ENCODE assay signal across 12 cellular contexts in the genomic region with DNA sequence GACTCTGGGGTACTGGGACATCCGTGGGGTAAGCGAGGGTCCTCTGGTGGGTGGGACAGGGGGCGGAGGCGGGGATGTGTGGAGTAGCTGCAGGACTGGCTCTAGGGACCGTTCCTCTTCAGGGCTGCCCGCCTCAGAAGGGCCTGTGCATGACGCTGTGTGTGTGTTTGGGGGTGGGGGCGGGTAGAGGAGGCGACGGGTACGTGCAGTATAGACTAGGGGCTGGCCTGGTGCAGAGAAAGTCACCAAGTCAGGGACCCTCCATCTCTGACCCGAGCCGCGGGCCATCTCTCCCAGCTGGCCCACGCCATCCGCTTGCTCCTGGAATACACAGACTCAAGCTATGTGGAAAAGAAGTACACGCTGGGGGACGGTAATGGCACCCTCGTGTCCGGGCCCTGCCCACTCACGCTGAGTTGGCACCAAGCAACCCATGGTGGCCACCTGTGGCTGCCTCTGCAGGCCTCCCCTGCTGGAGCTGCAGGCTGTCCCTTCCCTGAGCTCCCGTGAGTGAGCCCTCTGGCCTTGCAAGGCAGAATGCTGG. TPM values are rescaled to one million over a fixed set of nuclear protein-coding genes. Genes with fewer than 3 reads are reported as not detected.
DNase-seq lines count a peak whose midpoint lies in the region; ATAC-seq, FAIRE-seq and TF ChIP-seq lines count a peak whose summit lies in the region.
"Had no signal": no experiment of that assay in that cellular context is flagged by ENCODE, and none has a peak within 500 bp of the region (broad histone marks: within the 10 kb centered on the region; RNA-seq: fewer than 3 reads in every experiment).

No MANE protein-coding gene starts in this region.

- 0 out of 2 replicates have a peak overlapping the region, but pooled peaks have one; percentile 25 for H3K4me2 ChIP-seq in GM12878 (ENCODE audit: control insufficient read depth, insufficient read depth)

- FAIRE-seq in GM12878 (lab: Jason Lieb, UNC): no peak

- in situ Hi-C loops in GM12878 (cut with MboI): no loop called here

- peaks cover 3 to 13% (median 11%) of the 10 kb centered on the region in 3 donors for H3K27me3 Mint-ChIP-seq in CD14-positive monocyte (ENCODE audit: low read depth in 3 of 3)

- no peak for ATAC-seq in GM12878
- ATAC-seq in HG03139 (IDR thresholded peaks at IDR 0.05; ENCODE audit: unreplicated experiment): no peak

- peak overlapping the region; percentile 56 to 68 for H3K4me3 Mint-ChIP-seq in CD14-positive monocyte
- H3K4me3 Mint-ChIP-seq: nephron progenitor cell had no signal

- H3K4me3 ChIP-seq in GM12878 (no peak overlapping the region), iPS-15b (ENCODE audit: low read depth, low read length) (peak overlapping the region; percentile 26), skeletal muscle tissue (ENCODE audit: low read length in 3 of 3) (peak overlapping the region in 2 of 3 donors; percentile 22 to 38)

- peaks cover 15 to 31% (median 25%) of the 10 kb centered on the region in 7 donors for H3K9me3 Mint-ChIP-seq in CD14-positive monocyte

- SMC1A ChIA-PET in GM12878 (lab: Charles Lee; ENCODE audit: uncharacterized antibody, unreplicated experiment): no interaction called here

- no peak for TF ChIP-seq EP300 in GM12878 (IDR thresholded peaks at IDR 0.05; ENCODE audit: borderline replicate concordance in 1 of 2, control insufficient read depth in 1 of 2, low read depth in 2 of 2, low read length in 2 of 2)

- no peaks in the 10 kb centered on the region for H3K4me1 ChIP-seq in GM12878 (ENCODE audit: control insufficient read depth, insufficient read depth, low read length)
- no peaks in the 10 kb centered on the region for H3K4me1 ChIP-seq in iPS-15b (ENCODE audit: control insufficient read depth, insufficient read depth, low read length)
- H3K4me1 ChIP-seq in skeletal muscle tissue (ENCODE audit: control insufficient read depth in 3 of 3, insufficient read depth in 3 of 3, low read length in 3 of 3): no peaks in the 10 kb centered on the region

- H4K20me1 ChIP-seq in GM12878 (ENCODE audit: control insufficient read depth, insufficient read depth): no peaks in the 10 kb centered on the region

- no peak overlapping the region for H3K27ac ChIP-seq in GM12878 (ENCODE audit: control insufficient read depth, insufficient read depth)
- H3K27ac ChIP-seq in skeletal muscle tissue (ENCODE audit: low read depth, low read length): no peak overlapping the region

- CTCF ChIA-PET in GM12878 (lab: Yijun Ruan, JAX): no interaction called here

- POLR2A ChIA-PET in GM12878 (lab: Charles Lee): no interaction called here

- no peaks in the 10 kb centered on the region for H3K27me3 ChIP-seq in GM12878 (replicated peaks in 1 of 2; ENCODE audit: control insufficient read depth in 2 of 2, insufficient read depth in 2 of 2, low read length in 1 of 2)
- H3K27me3 ChIP-seq in iPS-15b (ENCODE audit: control insufficient read depth, insufficient read depth, low read length): no peaks in the 10 kb centered on the region
- no peaks in the 10 kb centered on the region for H3K27me3 ChIP-seq in skeletal muscle tissue (ENCODE audit: control insufficient read depth in 3 of 3, insufficient read depth in 3 of 3, low read length in 3 of 3)

- H2AFZ ChIP-seq in GM12878 (ENCODE audit: control insufficient read depth, low read depth, low read length): no peak overlapping the region

- no peak for TF ChIP-seq CTCF in CD14-positive monocyte (IDR thresholded peaks at IDR 0.05)
- TF ChIP-seq CTCF in GM12878 (IDR thresholded peaks at IDR 0.05 in 2 of 3, conservative IDR thresholded peaks at IDR 0.05 in 1 of 3; ENCODE audit: control insufficient read depth in 2 of 3, extremely low read depth in 1 of 3, insufficient read depth in 1 of 3, low read depth in 3 of 3, low read length in 3 of 3): no peak

- H3K9me3 ChIP-seq in GM12878 (replicated peaks; ENCODE audit: control insufficient read depth, insufficient read depth, low read length) (peaks cover 1% of the 10 kb centered on the region; the same call in 2 of the 3 replicates), iPS-15b (ENCODE audit: control insufficient read depth, insufficient read depth, low read length) (no peaks in the 10 kb centered on the region), skeletal muscle tissue (ENCODE audit: control insufficient read depth in 3 of 3, low read length in 3 of 3) (no peaks in the 10 kb centered on the region)

- no peaks in the 10 kb centered on the region for H3K79me2 ChIP-seq in GM12878 (ENCODE audit: control insufficient read depth, insufficient read depth, low read length)

- no peak for TF ChIP-seq RAD21 in GM12878 (IDR thresholded peaks at IDR 0.05; ENCODE audit: insufficient read depth, low read depth, low read length)

- DNase-seq in CD14-positive monocyte (ENCODE audit: low spot score) (no peak), GM12878 (ENCODE audit: low read depth, low spot score) (no peak), middle frontal gyrus (ENCODE audit: extremely low spot score, low spot score) (no peak), DMS53 (lab: John Stamatoyannopoulos, UW) (no peak)
- DNase-seq in stimulated activated CD4-positive, alpha-beta T cell treated with anti-CD3 and anti-CD28 coated beads, Interleukin-4, amount 100 ng/mL, for 24 hours: no peak
- DNase-seq: activated CD4-positive, alpha-beta T cell treated with anti-CD3 and anti-CD28 coated beads for 48 hours; nephron progenitor cell had no signal

- peaks cover 0 to 8% of the 10 kb centered on the region in 2 donors for H3K36me3 Mint-ChIP-seq in CD14-positive monocyte

- H3K4me1 Mint-ChIP-seq in CD14-positive monocyte: peaks cover 9% of the 10 kb centered on the region

- H3K36me3 ChIP-seq in GM12878 (ENCODE audit: control insufficient read depth in 2 of 2, insufficient read depth in 2 of 2, low read length in 1 of 2) (no peaks in the 10 kb centered on the region), iPS-15b (ENCODE audit: control insufficient read depth, insufficient read depth, low read length) (no peaks in the 10 kb centered on the region), skeletal muscle tissue (ENCODE audit: control insufficient read depth in 3 of 3, insufficient read depth in 3 of 3, low read length in 3 of 3) (no peaks in the 10 kb centered on the region)

- intact Hi-C loops in CD14-positive monocyte (cut with micrococcal nuclease) (no loop called here), GM12878 (cut with micrococcal nuclease; ENCODE audit: unreplicated experiment) (no loop called here)

- WGBS in GM12878 (ENCODE audit: insufficient coverage, insufficient replicate concordance, low lambda C conversion rate, missing lambda C conversion rate): 82% methylated on average over 14 of the region's 22 CpGs

- no peak for TF ChIP-seq POLR2A in GM12878 (IDR thresholded peaks at IDR 0.05; ENCODE audit: low read depth, low read length)

- H3K9ac ChIP-seq in GM12878 (ENCODE audit: control insufficient read depth, insufficient read depth, low read length) (no peak overlapping the region), iPS-15b (ENCODE audit: low read depth, low read length) (no peak overlapping the region), skeletal muscle tissue (ENCODE audit: low read depth in 1 of 3, low read length in 3 of 3) (peak overlapping the region in 1 of 3 donors; percentile 40)

- no peak overlapping the region for H3K27ac Mint-ChIP-seq in CD14-positive monocyte
- H3K27ac Mint-ChIP-seq: nephron progenitor cell had no signal

- no TSS peak for BruUV-seq in GM12878 (replicated peaks; lab: Mats Ljungman, UMichigan)

- RAD21 ChIA-PET in GM12878 (lab: Charles Lee; ENCODE audit: unreplicated experiment): no interaction called here

RNA-seq across cellular contexts. Expression of a gene that starts 0.3 kb away (rescaled TPM):
- not detected for polyA plus RNA-seq in CD14-positive monocyte
- 1.5 and 2.6 TPM in 2 replicates for total RNA-seq in GM12878 (2013; cell fraction: nucleolus; rRNA removed)
- total RNA-seq in GM12878 (2014; rRNA removed): 0.28 TPM in 1 of 2 replicates, not detected in the other
- 0.13 and 0.18 TPM in 2 replicates for total RNA-seq in GM12878 (2014; rRNA removed; fragmentation: Illumina TruSeq; extraction: Trizol)
- 0.26 and 0.40 TPM in 2 replicates for total RNA-seq in GM12878 (2021)
- 1.1 TPM for polyA plus RNA-seq in GM12878 (2011; ENCODE audit: low read depth)
- 0.10 and 0.23 TPM in 2 replicates for polyA plus RNA-seq in GM12878 (2011; rRNA removed)
- 0.09 and 0.15 TPM in 2 replicates for polyA plus RNA-seq in GM12878 (2011; cell fraction: cytosol; rRNA removed)
- polyA plus RNA-seq in GM12878 (2011; cell fraction: nucleus; rRNA removed): 0.16 and 0.28 TPM in 2 replicates
- 1.0 and 1.2 TPM in 2 replicates for polyA plus RNA-seq in GM12878 (2012)
- polyA plus RNA-seq in GM12878 (2014; fragmentation: Illumina TruSeq; extraction: Trizol): 0.34 and 0.92 TPM in 2 replicates
- under 1 TPM; 0.24 to 0.32 TPM for polyA plus RNA-seq in GM12878 (2014; fragmentation: Nextera tagmentation; extraction: Ambion mirVana)
- 0.19 and 0.27 TPM in 2 replicates for polyA plus RNA-seq in GM12878 (2014; rRNA removed)
- polyA plus RNA-seq in GM12878 (2016; fragmentation: Nextera tagmentation; extraction: Ambion mirVana): under 1 TPM in 1 of 2 experiments, not detected in 1; 0.37 TPM
- polyA minus RNA-seq in GM12878 (2011; rRNA and poly(A)+ RNA removed): 0.15 and 0.36 TPM in 2 replicates
- polyA minus RNA-seq in GM12878 (2011; cell fraction: cytosol; rRNA and poly(A)+ RNA removed): not detected in 2 replicates
- 0.24 and 1.2 TPM in 2 replicates for polyA minus RNA-seq in GM12878 (2011; cell fraction: nucleus; rRNA and poly(A)+ RNA removed)
- total RNA-seq in skeletal muscle tissue: 11.5 TPM
- total RNA-seq: HT-29 had no signal

RNA-seq across cellular contexts. Expression of a gene that starts 24.8 kb away (rescaled TPM):
- polyA plus RNA-seq in CD14-positive monocyte: 10 to 100 TPM; 13.5 to 27.7 TPM
- 18.1 and 24.5 TPM in 2 replicates for total RNA-seq in GM12878 (2013; cell fraction: nucleolus; rRNA removed)
- total RNA-seq in GM12878 (2014; rRNA removed): 16.0 and 16.6 TPM in 2 replicates
- total RNA-seq in GM12878 (2014; rRNA removed; fragmentation: Illumina TruSeq; extraction: Trizol): 21.3 and 21.4 TPM in 2 replicates
- total RNA-seq in GM12878 (2021): 32.4 and 33.5 TPM in 2 replicates
- polyA plus RNA-seq in GM12878 (2011; ENCODE audit: low read depth): 45.6 TPM
- 21.0 and 38.6 TPM in 2 replicates for polyA plus RNA-seq in GM12878 (2011; rRNA removed)
- 55.3 and 58.1 TPM in 2 replicates for polyA plus RNA-seq in GM12878 (2011; cell fraction: cytosol; rRNA removed)
- 23.7 and 32.3 TPM in 2 replicates for polyA plus RNA-seq in GM12878 (2011; cell fraction: nucleus; rRNA removed)
- polyA plus RNA-seq in GM12878 (2012): 45.2 and 55.4 TPM in 2 replicates
- 40.9 and 60.1 TPM in 2 replicates for polyA plus RNA-seq in GM12878 (2014; fragmentation: Illumina TruSeq; extraction: Trizol)
- polyA plus RNA-seq in GM12878 (2014; fragmentation: Nextera tagmentation; extraction: Ambion mirVana): 10 to 100 TPM; 66.7 to 75.6 TPM
- 36.6 and 39.1 TPM in 2 replicates for polyA plus RNA-seq in GM12878 (2014; rRNA removed)
- 10 to 100 TPM; 54.1 to 56.6 TPM for polyA plus RNA-seq in GM12878 (2016; fragmentation: Nextera tagmentation; extraction: Ambion mirVana)
- polyA minus RNA-seq in GM12878 (2011; rRNA and poly(A)+ RNA removed): 27.6 and 38.4 TPM in 2 replicates
- 7.6 and 8.4 TPM in 2 replicates for polyA minus RNA-seq in GM12878 (2011; cell fraction: cytosol; rRNA and poly(A)+ RNA removed)
- 8.7 and 12.6 TPM in 2 replicates for polyA minus RNA-seq in GM12878 (2011; cell fraction: nucleus; rRNA and poly(A)+ RNA removed)
- 16.7 TPM for total RNA-seq in skeletal muscle tissue
- total RNA-seq: HT-29 had no signal

RNA-seq across cellular contexts. Expression of a gene that starts 28.4 kb away (rescaled TPM):
- polyA plus RNA-seq in CD14-positive monocyte: 1 to 10 TPM; 2.8 to 3.2 TPM
- not detected in 2 replicates for total RNA-seq in GM12878 (2013; cell fraction: nucleolus; rRNA removed)
- total RNA-seq in GM12878 (2014; rRNA removed): not detected in 2 replicates
- not detected in 2 replicates for total RNA-seq in GM12878 (2014; rRNA removed; fragmentation: Illumina TruSeq; extraction: Trizol)
- total RNA-seq in GM12878 (2021): not detected in 2 replicates
- polyA plus RNA-seq in GM12878 (2011; ENCODE audit: low read depth): 4.7 TPM
- not detected in 2 replicates for polyA plus RNA-seq in GM12878 (2011; rRNA removed)
- not detected in 2 replicates for polyA plus RNA-seq in GM12878 (2011; cell fraction: cytosol; rRNA removed)
- polyA plus RNA-seq in GM12878 (2011; cell fraction: nucleus; rRNA removed): not detected in 2 replicates
- 3.0 and 5.6 TPM in 2 replicates for polyA plus RNA-seq in GM12878 (2012)
- polyA plus RNA-seq in GM12878 (2014; fragmentation: Illumina TruSeq; extraction: Trizol): not detected in 2 replicates
- polyA plus RNA-seq in GM12878 (2014; fragmentation: Nextera tagmentation; extraction: Ambion mirVana): not detected
- not detected in 2 replicates for polyA plus RNA-seq in GM12878 (2014; rRNA removed)
- not detected for polyA plus RNA-seq in GM12878 (2016; fragmentation: Nextera tagmentation; extraction: Ambion mirVana)
- not detected in 2 replicates for polyA minus RNA-seq in GM12878 (2011; rRNA and poly(A)+ RNA removed)
- polyA minus RNA-seq in GM12878 (2011; cell fraction: cytosol; rRNA and poly(A)+ RNA removed): 2.0 TPM in 1 of 2 replicates, not detected in the other
- polyA minus RNA-seq in GM12878 (2011; cell fraction: nucleus; rRNA and poly(A)+ RNA removed): 0.29 TPM in 1 of 2 replicates, not detected in the other
- 24.5 TPM for total RNA-seq in skeletal muscle tissue
- total RNA-seq: HT-29 had no signal

RNA-seq across cellular contexts. Expression of a gene that starts 44.5 kb away (rescaled TPM):
- polyA plus RNA-seq in CD14-positive monocyte: 1 to 10 TPM; 1.5 to 6.3 TPM
- 67.1 and 70.5 TPM in 2 replicates for total RNA-seq in GM12878 (2013; cell fraction: nucleolus; rRNA removed)
- total RNA-seq in GM12878 (2014; rRNA removed): 10.5 and 11.4 TPM in 2 replicates
- 9.9 and 13.5 TPM in 2 replicates for total RNA-seq in GM12878 (2014; rRNA removed; fragmentation: Illumina TruSeq; extraction: Trizol)
- 21.6 and 23.3 TPM in 2 replicates for total RNA-seq in GM12878 (2021)
- polyA plus RNA-seq in GM12878 (2011; ENCODE audit: low read depth): 68.5 TPM
- polyA plus RNA-seq in GM12878 (2011; rRNA removed): 4.8 and 8.3 TPM in 2 replicates
- polyA plus RNA-seq in GM12878 (2011; cell fraction: cytosol; rRNA removed): 6.3 and 7.1 TPM in 2 replicates
- polyA plus RNA-seq in GM12878 (2011; cell fraction: nucleus; rRNA removed): 46.8 and 76.5 TPM in 2 replicates
- 62.3 and 69.9 TPM in 2 replicates for polyA plus RNA-seq in GM12878 (2012)
- polyA plus RNA-seq in GM12878 (2014; fragmentation: Illumina TruSeq; extraction: Trizol): 31.8 and 32.0 TPM in 2 replicates
- 10 to 100 TPM; 29.6 to 30.4 TPM for polyA plus RNA-seq in GM12878 (2014; fragmentation: Nextera tagmentation; extraction: Ambion mirVana)
- polyA plus RNA-seq in GM12878 (2014; rRNA removed): 28.1 and 32.3 TPM in 2 replicates
- polyA plus RNA-seq in GM12878 (2016; fragmentation: Nextera tagmentation; extraction: Ambion mirVana): 10 to 100 TPM; 12.7 to 17.1 TPM
- 3.0 and 4.2 TPM in 2 replicates for polyA minus RNA-seq in GM12878 (2011; rRNA and poly(A)+ RNA removed)
- polyA minus RNA-seq in GM12878 (2011; cell fraction: cytosol; rRNA and poly(A)+ RNA removed): 1.1 TPM in 1 of 2 replicates, not detected in the other
- polyA minus RNA-seq in GM12878 (2011; cell fraction: nucleus; rRNA and poly(A)+ RNA removed): 5.8 and 6.2 TPM in 2 replicates
- total RNA-seq in skeletal muscle tissue: 32.9 TPM
- total RNA-seq: HT-29 had no signal

RNA-seq across cellular contexts. Expression of a gene that starts 51.3 kb away (rescaled TPM):
- not detected for polyA plus RNA-seq in CD14-positive monocyte
- not detected in 2 replicates for total RNA-seq in GM12878 (2013; cell fraction: nucleolus; rRNA removed)
- total RNA-seq in GM12878 (2014; rRNA removed): not detected in 2 replicates
- not detected in 2 replicates for total RNA-seq in GM12878 (2014; rRNA removed; fragmentation: Illumina TruSeq; extraction: Trizol)
- 0.43 TPM in 1 of 2 replicates, not detected in the other for total RNA-seq in GM12878 (2021)
- not detected for polyA plus RNA-seq in GM12878 (2011; ENCODE audit: low read depth)
- not detected in 2 replicates for polyA plus RNA-seq in GM12878 (2011; rRNA removed)
- polyA plus RNA-seq in GM12878 (2011; cell fraction: cytosol; rRNA removed): 0.03 TPM in 1 of 2 replicates, not detected in the other
- 0.07 and 0.38 TPM in 2 replicates for polyA plus RNA-seq in GM12878 (2011; cell fraction: nucleus; rRNA removed)
- not detected in 2 replicates for polyA plus RNA-seq in GM12878 (2012)
- not detected in 2 replicates for polyA plus RNA-seq in GM12878 (2014; fragmentation: Illumina TruSeq; extraction: Trizol)
- polyA plus RNA-seq in GM12878 (2014; fragmentation: Nextera tagmentation; extraction: Ambion mirVana): not detected
- not detected in 2 replicates for polyA plus RNA-seq in GM12878 (2014; rRNA removed)
- polyA plus RNA-seq in GM12878 (2016; fragmentation: Nextera tagmentation; extraction: Ambion mirVana): not detected
- not detected in 2 replicates for polyA minus RNA-seq in GM12878 (2011; rRNA and poly(A)+ RNA removed)
- polyA minus RNA-seq in GM12878 (2011; cell fraction: cytosol; rRNA and poly(A)+ RNA removed): not detected in 2 replicates
- not detected in 2 replicates for polyA minus RNA-seq in GM12878 (2011; cell fraction: nucleus; rRNA and poly(A)+ RNA removed)
- total RNA-seq in skeletal muscle tissue: not detected
- total RNA-seq: activated T-helper 2 cell treated with anti-CD3 and anti-CD28 coated beads, Interferon-gamma antibody, Interleukin-2, Interleukin-4, amounts not matched to agents 10 μg/mL and 5 μg/mL and 100 μg/mL, durations not matched to agents 14 hours and 24 hours and 36 hours had no signal

Comparison
In these comparisons a context has a peak if more than half of its experiments do, and no peak if none do; other contexts are left out.
1. RNA of a gene that starts 28.4 kb away (total RNA-seq): 24.5 TPM in skeletal muscle tissue (single experiment); not detected in GM12878; every median in the first group is over 10 times any median in the second.